In the genomic region with DNA sequence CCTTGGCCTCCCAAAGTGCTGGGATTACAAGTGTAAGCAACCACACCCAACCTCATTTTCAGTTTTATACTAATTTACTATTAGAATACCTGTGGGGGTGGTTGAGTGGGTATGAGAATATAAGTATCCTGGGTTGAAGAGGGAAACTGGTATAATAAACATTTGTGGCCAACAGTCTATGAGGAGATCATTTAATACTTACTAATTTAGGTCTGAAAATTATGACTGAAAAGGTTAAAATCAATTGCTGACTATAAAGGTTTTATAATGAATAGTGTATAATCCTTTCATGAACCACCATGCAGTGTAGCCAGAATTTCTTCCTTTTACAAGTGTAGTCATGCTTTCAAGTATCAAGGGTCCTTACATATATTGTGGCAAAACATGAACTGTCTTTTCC, we compare ENCODE assay signal across 26 cellular contexts.
"Had no signal": no experiment of that assay in that cellular context is flagged by ENCODE, and none has a peak within 500 bp of the region (broad histone marks: within the 10 kb centered on the region; RNA-seq: fewer than 3 reads in every experiment).

No MANE protein-coding gene starts in this region.

- H3K4me2 ChIP-seq: SK-N-SH had no signal

- H3K27ac ChIP-seq: ascending aorta, body of pancreas, coronary artery, Peyer's patch, RWPE1, SJCRH30 had no signal

- H3K9me3 Mint-ChIP-seq: activated naive CD8-positive, alpha-beta T cell treated with anti-CD3 and anti-CD28 coated beads, Interleukin-2, amount 50 U/mL, for 24 hours; WTC11 had no signal

- FAIRE-seq: bronchial epithelial cell had no signal

- ATAC-seq: activated naive CD8-positive, alpha-beta T cell treated with anti-CD3 and anti-CD28 coated beads, Interleukin-2, amount 50 U/mL, for 24 hours; body of pancreas; WTC11 had no signal

- H3K4me3 Mint-ChIP-seq: activated naive CD8-positive, alpha-beta T cell treated with anti-CD3 and anti-CD28 coated beads, Interleukin-2, amount 50 U/mL, for 24 hours; WTC11 had no signal

- H3K4me1 ChIP-seq: ascending aorta had no signal

- H3K27me3 Mint-ChIP-seq: activated naive CD8-positive, alpha-beta T cell treated with anti-CD3 and anti-CD28 coated beads, Interleukin-2, amount 50 U/mL, for 24 hours had no signal

- H3K9me3 ChIP-seq: ascending aorta, body of pancreas, MG63, Peyer's patch, SJCRH30, SK-N-SH had no signal

- H3K27me3 ChIP-seq: ascending aorta, body of pancreas, MG63, Peyer's patch, SJCRH30 had no signal

- H3K4me3 ChIP-seq: ascending aorta, body of pancreas, coronary artery, MG63, Peyer's patch, SJCRH30 had no signal

- H3K27ac Mint-ChIP-seq: activated naive CD8-positive, alpha-beta T cell treated with anti-CD3 and anti-CD28 coated beads, Interleukin-2, amount 50 U/mL, for 24 hours; WTC11 had no signal

- DNase-seq: activated CD4-positive, alpha-beta T cell treated with anti-CD3 and anti-CD28 coated beads, Interleukin-2, amount 50 U/mL, for 48 hours; activated CD8-positive, alpha-beta memory T cell treated with anti-CD3 and anti-CD28 coated beads, Interleukin-2, amount 50 U/mL, for 48 hours; activated naive CD4-positive, alpha-beta T cell treated with anti-CD3 and anti-CD28 coated beads, Interleukin-2, amount 50 U/mL, for 16 hours; activated naive CD8-positive, alpha-beta T cell treated with anti-CD3 and anti-CD28 coated beads, Interleukin-2, amount 50 U/mL, for 24 hours; activated T-cell treated with anti-CD3 and anti-CD28 coated beads, Interleukin-2, amount 50 U/mL, for 48 hours; amniotic stem cell; body of pancreas; central memory CD4-positive, alpha-beta T cell; MG63; MV-4-11; NCI-H1092 treated with DMSO at 0.1 percent for 48 hours; NCI-H1417 treated with DMSO at 0.1 percent for 48 hours; NCI-H1694; NCI-H2081; NCI-H446; NCI-H524; Peyer's patch; Right ventricle myocardium superior; SJCRH30; SK-N-SH; SW 1271 had no signal

- H3K9ac ChIP-seq: SK-N-SH had no signal
